In the genomic region with DNA sequence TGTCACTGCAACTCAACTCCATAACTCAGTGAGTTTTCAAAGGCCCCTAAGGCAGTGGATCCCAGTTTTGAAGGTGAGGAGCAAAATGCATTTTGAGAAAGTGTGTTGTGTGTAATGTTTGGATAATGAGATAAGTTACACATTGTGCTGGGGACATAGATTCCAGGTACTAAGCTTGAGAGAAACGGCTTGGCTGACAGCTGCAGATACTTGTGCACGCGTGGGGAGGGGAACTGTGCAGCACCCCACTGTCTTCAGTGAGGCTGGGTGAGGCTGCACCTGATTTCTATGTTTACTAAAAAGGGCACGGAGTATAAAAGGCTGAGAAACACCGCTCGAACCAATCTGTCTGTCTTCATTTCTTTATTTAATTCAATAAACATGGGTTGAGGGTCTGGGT, we compare ENCODE assay signal across 28 cellular contexts.
"Had no signal": no experiment of that assay in that cellular context is flagged by ENCODE, and none has a peak within 500 bp of the region (broad histone marks: within the 10 kb centered on the region; RNA-seq: fewer than 3 reads in every experiment).

No MANE protein-coding gene starts in this region.

- FAIRE-seq: TTC549 had no signal

- H3K9me3 ChIP-seq: esophagus muscularis mucosa, gastroesophageal sphincter had no signal

- H3K27me3 ChIP-seq: breast epithelium, esophagus muscularis mucosa, gastroesophageal sphincter, heart right ventricle had no signal

- H3K36me3 ChIP-seq: breast epithelium, esophagus muscularis mucosa, gastroesophageal sphincter, heart right ventricle had no signal

- H3K4me1 ChIP-seq: breast epithelium, gastroesophageal sphincter had no signal

- H3K27ac ChIP-seq: breast epithelium, esophagus muscularis mucosa, gastroesophageal sphincter, VCaP had no signal

- ATAC-seq: activated naive CD4-positive, alpha-beta T cell treated with anti-CD3 and anti-CD28 coated beads, Interleukin-2, amount 50 U/mL, for 72 hours; activated T-cell treated with anti-CD3 and anti-CD28 coated beads, Interleukin-2, amount 50 U/mL, for 72 hours; effector memory CD8-positive, alpha-beta T cell; gastroesophageal sphincter; heart right ventricle; WTC11 had no signal

- DNase-seq: activated CD4-positive, alpha-beta memory T cell treated with anti-CD3 and anti-CD28 coated beads, Interleukin-2, amount 10 ng/mL, durations not matched to agents 7 days and 5 days; activated CD4-positive, alpha-beta T cell treated with anti-CD3 and anti-CD28 coated beads for 1 hour; activated CD4-positive, alpha-beta T cell treated with anti-CD3 and anti-CD28 coated beads for 4 hours; activated CD4-positive, alpha-beta T cell treated with anti-CD3 and anti-CD28 coated beads, Interleukin-2, amount 10 ng/mL, durations not matched to agents 7 days and 5 days; activated CD4-positive, alpha-beta T cell treated with anti-CD3 and anti-CD28 coated beads, Interleukin-2, amount 50 U/mL, for 4 hours; activated CD8-positive, alpha-beta memory T cell treated with anti-CD3 and anti-CD28 coated beads, Interleukin-2, amount 50 U/mL, for 48 hours; activated gamma-delta T cell; activated naive CD4-positive, alpha-beta T cell; activated naive CD4-positive, alpha-beta T cell treated with anti-CD3 and anti-CD28 coated beads, Interleukin-2, amount 10 ng/mL, durations not matched to agents 7 days and 5 days; activated naive CD8-positive, alpha-beta T cell treated with anti-CD3 and anti-CD28 coated beads, Interleukin-2, amount 10 ng/mL, durations not matched to agents 7 days and 5 days; activated T-cell treated with anti-CD3 and anti-CD28 coated beads for 4 hours; activated T-cell treated with anti-CD3 and anti-CD28 coated beads, Interleukin-2, amount 50 U/mL, for 24 hours; activated T-cell treated with anti-CD3 and anti-CD28 coated beads, Interleukin-2, amount 50 U/mL, for 72 hours; cortex of kidney; dermis blood vessel endothelial cell; effector CD4-positive, alpha-beta T cell; effector memory CD8-positive, alpha-beta T cell; erythroblast; foreskin melanocyte; heart right ventricle; T-helper 2 cell had no signal

- H3K4me3 ChIP-seq: breast epithelium, esophagus muscularis mucosa, gastroesophageal sphincter, heart right ventricle had no signal
